ENCODE assay signal across 29 cellular contexts in the genomic region with DNA sequence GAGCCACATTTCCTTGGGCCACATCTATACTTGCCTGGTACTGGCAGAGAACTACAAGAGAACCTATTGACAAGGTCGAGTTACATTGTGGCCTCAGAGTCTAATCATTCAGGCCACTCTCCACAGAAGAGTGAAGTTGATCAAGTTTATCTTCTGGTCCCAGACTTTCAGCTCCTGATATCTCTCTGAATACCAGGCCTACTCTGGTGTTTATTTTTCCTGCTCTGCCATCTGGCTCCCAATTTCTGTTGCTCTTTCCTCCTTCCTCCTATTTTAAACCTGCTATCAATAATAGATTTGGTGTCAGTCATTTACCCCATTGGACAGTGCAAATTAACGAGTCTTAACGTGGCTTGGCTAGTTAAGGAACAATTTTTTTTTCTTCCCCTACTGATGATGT. TPM values are rescaled to one million over a fixed set of nuclear protein-coding genes. Genes with fewer than 3 reads are reported as not detected.
"Had no signal": no experiment of that assay in that cellular context is flagged by ENCODE, and none has a peak within 500 bp of the region (broad histone marks: within the 10 kb centered on the region; RNA-seq: fewer than 3 reads in every experiment).

No MANE protein-coding gene starts in this region.

- H3K4me3 ChIP-seq: PC-9 had no signal

- H2AFZ ChIP-seq: PC-9 had no signal

- DNase-seq: activated CD4-positive, alpha-beta T cell treated with anti-CD3 and anti-CD28 coated beads for 48 hours; activated CD4-positive, alpha-beta T cell treated with anti-CD3 and anti-CD28 coated beads, Interleukin-2, amount 50 U/mL, for 4 hours; activated CD4-positive, CD25-positive, alpha-beta regulatory T cell treated with anti-CD3 and anti-CD28 coated beads, Interleukin-2, amount 50 U/mL, for 72 hours; activated CD8-positive, alpha-beta memory T cell treated with anti-CD3 and anti-CD28 coated beads, Interleukin-2, amount 10 ng/mL, durations not matched to agents 7 days and 5 days; activated effector memory CD4-positive, alpha-beta T cell treated with Interleukin-2 at 50 U/mL for 16 hours; activated naive CD4-positive, alpha-beta T cell; activated T-cell treated with anti-CD3 and anti-CD28 coated beads, Interleukin-2, amount 50 U/mL, for 24 hours; amygdala; KBM-7; NCI-H1048; NCI-H146; NCI-H187 treated with DMSO at 0.1 percent for 48 hours; NCI-H2081 treated with DMSO at 0.1 percent for 48 hours; NCI-H345; NCI-H510A treated with DMSO at 0.1 percent for 48 hours; SHP77 treated with DMSO at 0.1 percent for 48 hours; T-helper 9 cell had no signal

- H3K4me1 Mint-ChIP-seq: activated CD8-positive, alpha-beta memory T cell treated with anti-CD3 and anti-CD28 coated beads, Interleukin-2, amount 10 ng/mL, durations not matched to agents 7 days and 5 days; central memory CD8-positive, alpha-beta T cell; WTC11 had no signal

- H3K9me3 Mint-ChIP-seq: activated T-cell treated with anti-CD3 and anti-CD28 coated beads, Interleukin-2, amount 50 U/mL, for 24 hours; activated T-helper 1 cell treated with anti-CD3 and anti-CD28 coated beads, Interleukin-12 subunit alpha, Interleukin-12 subunit beta, Interleukin-2, Interleukin-4 antibody, amounts not matched to agents 30 ng/mL and 10 ng/mL and 1 ng/mL, durations not matched to agents 14 hours and 24 hours and 36 hours; central memory CD8-positive, alpha-beta T cell; T-helper 1 cell treated with Interleukin-12 subunit alpha and Interleukin-12 subunit beta and Interleukin-4 antibody, amounts not matched to agents 30 μg/mL and 1 μg/mL, for 36 hours had no signal

- H3K4me3 Mint-ChIP-seq: activated CD8-positive, alpha-beta memory T cell treated with anti-CD3 and anti-CD28 coated beads, Interleukin-2, amount 10 ng/mL, durations not matched to agents 7 days and 5 days; activated naive CD8-positive, alpha-beta T cell; activated T-cell treated with anti-CD3 and anti-CD28 coated beads, Interleukin-2, amount 50 U/mL, for 24 hours; activated T-helper 1 cell treated with anti-CD3 and anti-CD28 coated beads, Interleukin-12 subunit alpha, Interleukin-12 subunit beta, Interleukin-2, Interleukin-4 antibody, amounts not matched to agents 30 ng/mL and 10 ng/mL and 1 ng/mL, durations not matched to agents 14 hours and 24 hours and 36 hours; brain; central memory CD8-positive, alpha-beta T cell; T-helper 1 cell treated with Interleukin-12 subunit alpha and Interleukin-12 subunit beta and Interleukin-4 antibody, amounts not matched to agents 30 μg/mL and 1 μg/mL, for 36 hours; WTC11 had no signal

- H3K27ac ChIP-seq: PC-9 had no signal

- FAIRE-seq: astrocyte, TTC549 had no signal

- H3K27ac Mint-ChIP-seq: activated CD8-positive, alpha-beta memory T cell treated with anti-CD3 and anti-CD28 coated beads, Interleukin-2, amount 10 ng/mL, durations not matched to agents 7 days and 5 days; activated naive CD8-positive, alpha-beta T cell; activated T-cell treated with anti-CD3 and anti-CD28 coated beads, Interleukin-2, amount 50 U/mL, for 24 hours; activated T-helper 1 cell treated with anti-CD3 and anti-CD28 coated beads, Interleukin-12 subunit alpha, Interleukin-12 subunit beta, Interleukin-2, Interleukin-4 antibody, amounts not matched to agents 30 ng/mL and 10 ng/mL and 1 ng/mL, durations not matched to agents 14 hours and 24 hours and 36 hours; brain; T-helper 1 cell treated with Interleukin-12 subunit alpha and Interleukin-12 subunit beta and Interleukin-4 antibody, amounts not matched to agents 30 μg/mL and 1 μg/mL, for 36 hours; WTC11 had no signal

- H3K4me2 ChIP-seq: PC-9 had no signal

- H3K36me3 Mint-ChIP-seq: activated CD8-positive, alpha-beta memory T cell treated with anti-CD3 and anti-CD28 coated beads, Interleukin-2, amount 10 ng/mL, durations not matched to agents 7 days and 5 days; activated naive CD8-positive, alpha-beta T cell; brain; WTC11 had no signal

- ATAC-seq: activated CD8-positive, alpha-beta memory T cell treated with anti-CD3 and anti-CD28 coated beads, Interleukin-2, amount 10 ng/mL, durations not matched to agents 7 days and 5 days; WTC11 had no signal

- H3K27me3 Mint-ChIP-seq: brain had no signal

RNA-seq across cellular contexts. Expression of gene SCGN, which starts 46.6 kb away (rescaled TPM):
- total RNA-seq: activated CD8-positive, alpha-beta memory T cell treated with anti-CD3 and anti-CD28 coated beads, Interleukin-2, amount 10 ng/mL, durations not matched to agents 7 days and 5 days; activated T-helper 1 cell treated with anti-CD3 and anti-CD28 coated beads, Interleukin-12 subunit alpha, Interleukin-12 subunit beta, Interleukin-2, Interleukin-4 antibody, amounts not matched to agents 30 ng/mL and 10 ng/mL and 1 ng/mL, durations not matched to agents 14 hours and 24 hours and 36 hours; astrocyte; M059J; PC-9; WTC11 had no signal

RNA-seq across cellular contexts. Expression of gene SLC17A4, which starts 55.9 kb away (rescaled TPM):
- total RNA-seq: activated CD8-positive, alpha-beta memory T cell treated with anti-CD3 and anti-CD28 coated beads, Interleukin-2, amount 10 ng/mL, durations not matched to agents 7 days and 5 days; activated T-helper 1 cell treated with anti-CD3 and anti-CD28 coated beads, Interleukin-12 subunit alpha, Interleukin-12 subunit beta, Interleukin-2, Interleukin-4 antibody, amounts not matched to agents 30 ng/mL and 10 ng/mL and 1 ng/mL, durations not matched to agents 14 hours and 24 hours and 36 hours; astrocyte; LHCN-M2; M059J; SK-MEL-5; WTC11 had no signal
